In the genomic region with DNA sequence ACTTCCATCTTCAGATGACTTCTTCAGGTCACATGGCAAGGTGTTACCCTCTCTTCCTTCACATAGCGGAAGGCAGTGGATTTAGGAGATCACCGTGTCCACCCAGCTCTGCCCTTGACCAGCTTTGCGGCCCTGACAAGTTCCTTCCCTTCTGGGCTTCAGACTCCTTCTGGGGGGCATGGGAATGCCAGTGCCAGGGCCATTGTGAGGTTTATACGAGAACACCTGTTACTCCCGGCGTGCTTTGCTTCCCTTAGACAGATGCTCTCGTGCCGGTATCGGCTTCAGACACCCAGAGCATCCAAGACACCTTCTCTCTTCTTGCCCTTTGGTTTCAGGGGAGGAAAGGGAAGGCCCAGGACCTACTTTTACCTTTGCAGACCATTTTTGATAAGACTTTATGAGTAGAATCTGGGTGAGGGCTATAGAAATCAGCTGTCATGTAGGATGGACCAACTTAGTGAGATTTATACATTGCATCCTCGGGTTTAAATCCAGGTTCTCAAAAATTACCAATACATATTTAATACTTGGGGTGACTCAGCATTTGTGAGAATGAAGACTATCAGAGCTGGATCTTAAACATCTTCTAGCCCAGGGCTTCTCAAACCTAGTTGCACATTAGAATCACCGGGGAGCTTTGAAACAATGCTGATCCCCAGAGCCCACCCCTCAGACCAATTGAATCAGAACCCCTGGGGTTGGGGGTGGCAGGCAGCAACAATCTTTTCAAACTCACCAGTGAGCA, we compare ENCODE assay signal across 19 cellular contexts.
DNase-seq lines count a peak whose midpoint lies in the region; ATAC-seq, FAIRE-seq and TF ChIP-seq lines count a peak whose summit lies in the region.
"Had no signal": no experiment of that assay in that cellular context is flagged by ENCODE, and none has a peak within 500 bp of the region (broad histone marks: within the 10 kb centered on the region; RNA-seq: fewer than 3 reads in every experiment).

No MANE protein-coding gene starts in this region.

- 0% methylated on average over 11 of the region's 11 CpGs for WGBS in K562 (ENCODE audit: insufficient coverage, low coverage, missing lambda C conversion rate)

- POLR2A ChIA-PET in A673 (lab: Charles Lee; ENCODE audit: low non-redundant PET) (no interaction called here), K562 (lab: Yijun Ruan, JAX) (interaction anchor here (0.6 to 1.4 kb wide), 6 partner anchors 9 to 906 kb away, joined by 3 to 4 read pairs (median 3); no protein-coding TSS in a partner anchor)
- POLR2A ChIA-PET in CD8-positive, alpha-beta T cell (lab: Charles Lee): no interaction called here
- POLR2A ChIA-PET in naive thymus-derived CD8-positive, alpha-beta T cell (lab: Charles Lee): interaction anchor here (1.3 to 1.5 kb wide), 4 partner anchors 14 to 138 kb away, joined by 3 to 5 read pairs (median 3); no protein-coding TSS in a partner anchor

- no peaks in the 10 kb centered on the region for H3K27me3 ChIP-seq in A673 (replicated peaks; ENCODE audit: insufficient read depth, low read depth, low read length, poor library complexity)
- no peaks in the 10 kb centered on the region for H3K27me3 ChIP-seq in CD8-positive, alpha-beta T cell (ENCODE audit: insufficient read depth, low read length)
- peaks cover 16 to 80% of the 10 kb centered on the region in 2 experiments; a peak in 4 of 5 replicates for H3K27me3 ChIP-seq in K562 (ENCODE audit: control insufficient read depth in 2 of 2, insufficient read depth in 2 of 2, low read length in 2 of 2)

- H3K4me3 ChIP-seq in A673 (ENCODE audit: low read depth, low read length, poor library complexity, severe bottlenecking) (no peak overlapping the region), K562 (no peak overlapping the region)
- no peak overlapping the region for H3K4me3 ChIP-seq in CD8-positive, alpha-beta T cell (ENCODE audit: low read depth, low read length)
- H3K4me3 ChIP-seq: SK-N-MC had no signal

- no peak for ATAC-seq in CD8-positive, alpha-beta T cell
- ATAC-seq in K562: no peak
- ATAC-seq in naive thymus-derived CD8-positive, alpha-beta T cell: no peak

- in situ Hi-C loops in K562 (cut with MboI): no loop called here

- peak overlapping the region; percentile 25 for H3K27ac Mint-ChIP-seq in CD8-positive, alpha-beta T cell
- H3K27ac Mint-ChIP-seq in naive thymus-derived CD8-positive, alpha-beta T cell: peak overlapping the region in 6 of 10 donors; percentile 11 to 75 (median 38)

- no TSS peak for BruUV-seq in A673 (replicated peaks; lab: Mats Ljungman, UMichigan)
- no TSS peak for BruUV-seq in K562 (replicated peaks; lab: Mats Ljungman, UMichigan)

- H3K4me1 ChIP-seq in A673 (ENCODE audit: insufficient read depth, low read length, poor library complexity, severe bottlenecking): no peaks in the 10 kb centered on the region
- H3K4me1 ChIP-seq in CD8-positive, alpha-beta T cell (ENCODE audit: insufficient read depth, low read length): peaks cover 18% of the 10 kb centered on the region
- no peaks in the 10 kb centered on the region for H3K4me1 ChIP-seq in K562 (replicated peaks in 1 of 2; ENCODE audit: control insufficient read depth in 2 of 2, insufficient read depth in 2 of 2, low read length in 2 of 2)

- no peaks in the 10 kb centered on the region for H3K27me3 Mint-ChIP-seq in CD8-positive, alpha-beta T cell (ENCODE audit: low read depth)
- no peaks in the 10 kb centered on the region for H3K27me3 Mint-ChIP-seq in naive thymus-derived CD8-positive, alpha-beta T cell

- H3K9me1 ChIP-seq in K562 (ENCODE audit: control insufficient read depth, insufficient read depth, low read length): no peaks in the 10 kb centered on the region

- H3K9me3 ChIP-seq in A673 (ENCODE audit: low read depth, low read length, poor library complexity, severe bottlenecking) (no peaks in the 10 kb centered on the region), K562 (replicated peaks; ENCODE audit: control insufficient read depth, insufficient read depth, low read depth, low read length) (no peaks in the 10 kb centered on the region)
- no peaks in the 10 kb centered on the region for H3K9me3 ChIP-seq in CD8-positive, alpha-beta T cell (ENCODE audit: low read length)

- TF ChIP-seq CTCF in A673 (conservative IDR thresholded peaks at IDR 0.05; ENCODE audit: low read depth, low read length) (no peak), K562 (IDR thresholded peaks at IDR 0.05 in 2 of 3, conservative IDR thresholded peaks at IDR 0.05 in 1 of 3; ENCODE audit: insufficient read depth in 2 of 3, low read depth in 1 of 3, low read length in 3 of 3) (no peak)
- no peak for TF ChIP-seq CTCF in CD8-positive, alpha-beta T cell (IDR thresholded peaks at IDR 0.05)

- no peak for TF ChIP-seq POLR2A in K562 (conservative IDR thresholded peaks at IDR 0.05)

- DNase-seq in A673 (ENCODE audit: low spot score) (peak; percentile 9), K562 (ENCODE audit: extremely low read depth in 1 of 4, low spot score in 3 of 4) (no peak), NCI-H1436 (lab: John Stamatoyannopoulos, UW) (no peak), HuH-7.5 (ENCODE audit: low spot score) (no peak), NCI-H526 (lab: John Stamatoyannopoulos, UW) (no peak), ecto neural progenitor cell (ENCODE audit: low spot score) (no peak)
- no peak for DNase-seq in CD8-positive, alpha-beta T cell
- no peak for DNase-seq in naive thymus-derived CD8-positive, alpha-beta T cell
- DNase-seq: AML-193, DMS153, GDM1, NCI-H1105, NCI-H1694, NCI-H2081 treated with DMSO at 0.1 percent for 48 hours, NCI-H446 treated with DMSO at 0.1 percent for 48 hours, Right ventricle myocardium superior had no signal

- H3K36me3 Mint-ChIP-seq in CD8-positive, alpha-beta T cell: peaks cover 6% of the 10 kb centered on the region
- peaks cover 0 to 2% (median 2%) of the 10 kb centered on the region in 3 donors for H3K36me3 Mint-ChIP-seq in naive thymus-derived CD8-positive, alpha-beta T cell

- CTCF ChIA-PET in A673 (lab: Charles Lee) (interaction anchor here (0.7 kb wide), 1 partner anchor 9 kb away, joined by 3 read pairs; no protein-coding TSS in a partner anchor), K562 (lab: Yijun Ruan, JAX; ENCODE audit: low intra/inter-chr PET ratio) (no interaction called here)
- CTCF ChIA-PET in CD8-positive, alpha-beta T cell (lab: Charles Lee): interaction anchor here (0.5 to 3.5 kb wide), 6 partner anchors 18 to 160 kb away, joined by 3 to 25 read pairs (median 4); no protein-coding TSS in a partner anchor

- H4K20me1 ChIP-seq in K562 (replicated peaks; ENCODE audit: control insufficient read depth, insufficient read depth, low read length): 0 out of 2 replicates have a peak, but pooled peaks cover 5% of the 10 kb centered on the region

- H3K79me2 ChIP-seq in K562 (ENCODE audit: control insufficient read depth, insufficient read depth, low read length): no peaks in the 10 kb centered on the region

- no peak overlapping the region for H3K9ac ChIP-seq in K562 (ENCODE audit: insufficient read depth in 1 of 2, low read depth in 2 of 2, low read length in 2 of 2)

- no peak for FAIRE-seq in K562 (lab: Jason Lieb, UNC)
- FAIRE-seq: RCC 7860 had no signal

- no peak for TF ChIP-seq EP300 in K562 (IDR thresholded peaks at IDR 0.05; ENCODE audit: low read length)

- intact Hi-C loops in A673 (cut with micrococcal nuclease; ENCODE audit: unreplicated experiment): no loop called here
- intact Hi-C loops in CD8-positive, alpha-beta T cell (cut with DNase I, micrococcal nuclease): no loop called here
- intact Hi-C loops in K562 (cut with micrococcal nuclease): no loop called here

- H3K27ac ChIP-seq in A673 (ENCODE audit: low read depth, low read length, poor library complexity, severe bottlenecking): no peak overlapping the region
- H3K27ac ChIP-seq in CD8-positive, alpha-beta T cell (ENCODE audit: low read depth, low read length): no peak overlapping the region
- H3K27ac ChIP-seq in K562 (ENCODE audit: extremely low read depth, low read depth, low read length): no peak overlapping the region
- H3K27ac ChIP-seq: SK-N-MC had no signal

- no peak overlapping the region for H3K4me3 Mint-ChIP-seq in CD8-positive, alpha-beta T cell
- no peak overlapping the region for H3K4me3 Mint-ChIP-seq in naive thymus-derived CD8-positive, alpha-beta T cell
- H3K4me3 Mint-ChIP-seq: CD14-positive monocyte had no signal

- TF ChIP-seq RAD21 in K562 (CRISPR knock-in tag; conservative IDR thresholded peaks at IDR 0.05 in 1 of 2, IDR thresholded peaks at IDR 0.05 in 1 of 2): no peak

- no peak overlapping the region for H3K4me2 ChIP-seq in K562 (ENCODE audit: insufficient read depth, low read length)

- no peaks in the 10 kb centered on the region for H3K9me3 Mint-ChIP-seq in CD8-positive, alpha-beta T cell
- no peaks in the 10 kb centered on the region for H3K9me3 Mint-ChIP-seq in naive thymus-derived CD8-positive, alpha-beta T cell
- H3K9me3 Mint-ChIP-seq: CD14-positive monocyte had no signal

- peaks cover 46% of the 10 kb centered on the region for H3K4me1 Mint-ChIP-seq in CD8-positive, alpha-beta T cell (ENCODE audit: low read depth)
- H3K4me1 Mint-ChIP-seq in naive thymus-derived CD8-positive, alpha-beta T cell: peaks cover 24 to 51% (median 39%) of the 10 kb centered on the region in 4 donors

- H3K36me3 ChIP-seq in A673 (ENCODE audit: insufficient read depth, low read length, poor library complexity, severe bottlenecking) (no peaks in the 10 kb centered on the region), K562 (ENCODE audit: control insufficient read depth, insufficient read depth, low read length) (no peaks in the 10 kb centered on the region)
- no peaks in the 10 kb centered on the region for H3K36me3 ChIP-seq in CD8-positive, alpha-beta T cell (ENCODE audit: insufficient read depth, low read length)

- no peak overlapping the region for H2AFZ ChIP-seq in K562 (ENCODE audit: low read depth, low read length)

TF ChIP-seq in K562, 482 proteins besides CTCF, POLR2A, EP300 and RAD21 (continues in another document):
- no peak for TF ChIP-seq ZNF444 (CRISPR knock-in tag; IDR thresholded peaks at IDR 0.05)
- TF ChIP-seq ZNF311 (CRISPR knock-in tag; IDR thresholded peaks at IDR 0.05): no peak
- 0 out of 2 replicates have a peak, but pooled peaks have one; percentile 11 for TF ChIP-seq ZNF316 (IDR thresholded peaks at IDR 0.05)
- TF ChIP-seq PHB2 (IDR thresholded peaks at IDR 0.05; ENCODE audit: low read depth): no peak
- TF ChIP-seq NFE2L1 (tag; IDR thresholded peaks at IDR 0.05; ENCODE audit: borderline replicate concordance, low read depth): peak; percentile 49; the same call in 1 of the 2 replicates
- no peak for TF ChIP-seq NFATC3 (IDR thresholded peaks at IDR 0.05)
- TF ChIP-seq, protein P1, sequence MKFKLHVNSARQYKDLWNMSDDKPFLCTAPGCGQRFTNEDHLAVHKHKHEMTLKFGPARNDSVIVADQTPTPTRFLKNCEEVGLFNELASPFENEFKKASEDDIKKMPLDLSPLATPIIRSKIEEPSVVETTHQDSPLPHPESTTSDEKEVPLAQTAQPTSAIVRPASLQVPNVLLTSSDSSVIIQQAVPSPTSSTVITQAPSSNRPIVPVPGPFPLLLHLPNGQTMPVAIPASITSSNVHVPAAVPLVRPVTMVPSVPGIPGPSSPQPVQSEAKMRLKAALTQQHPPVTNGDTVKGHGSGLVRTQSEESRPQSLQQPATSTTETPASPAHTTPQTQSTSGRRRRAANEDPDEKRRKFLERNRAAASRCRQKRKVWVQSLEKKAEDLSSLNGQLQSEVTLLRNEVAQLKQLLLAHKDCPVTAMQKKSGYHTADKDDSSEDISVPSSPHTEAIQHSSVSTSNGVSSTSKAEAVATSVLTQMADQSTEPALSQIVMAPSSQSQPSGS (CRISPR knock-in tag; IDR thresholded peaks at IDR 0.05): no peak

Comparison
In these comparisons a context has a peak if more than half of its experiments do, and no peak if none do; other contexts are left out.
1. POLR2A ChIA-PET loops: an anchor here in K562 (0.6 to 1.4 kb wide) and naive thymus-derived CD8-positive, alpha-beta T cell (1.3 to 1.5 kb wide); none called in A673 and CD8-positive, alpha-beta T cell.